14 cellular contexts compared by ENCODE assay signal in genomic region chr15:59885832-59886231, GRCh38.
A peak's percentile ranks its signal among the peaks of the same experiment; 100 is the strongest.
DNase-seq lines count a peak whose midpoint lies in the region; ATAC-seq, FAIRE-seq and TF ChIP-seq lines count a peak whose summit lies in the region.
"Had no signal": no experiment of that assay in that cellular context is flagged by ENCODE, and none has a peak within 500 bp of the region (broad histone marks: within the 10 kb centered on the region; RNA-seq: fewer than 3 reads in every experiment).

No MANE protein-coding gene starts in this region.

- H3K4me3 ChIP-seq in A549 (no peak overlapping the region), epithelial cell of esophagus (ENCODE audit: low read length) (no peak overlapping the region), tibial artery (no peak overlapping the region)
- no peak overlapping the region for H3K4me3 ChIP-seq in CD8-positive, alpha-beta memory T cell (ENCODE audit: low read length)
- H3K4me3 ChIP-seq: spleen had no signal

- peak; percentile 32 to 43; a peak in 2 of 6 replicates for ATAC-seq in A549

- DNase-seq in A549 (ENCODE audit: low read depth in 1 of 2, low spot score in 1 of 2) (no peak), HTR-8/SVneo (ENCODE audit: insufficient read length, low spot score) (peak; percentile 37), NCI-H510A treated with DMSO at 0.1 percent for 48 hours (lab: John Stamatoyannopoulos, UW) (peak; percentile 73), epithelial cell of esophagus (ENCODE audit: low read depth) (peak; percentile 96), posterior vena cava (ENCODE audit: low spot score) (no peak), tibial artery (no peak)
- no peak for DNase-seq in central memory CD4-positive, alpha-beta T cell
- no peak for DNase-seq in CD8-positive, alpha-beta memory T cell
- DNase-seq: activated CD4-positive, alpha-beta T cell treated with anti-CD3 and anti-CD28 coated beads, Interleukin-2, amount 50 U/mL, for 48 hours; spleen; stimulated activated naive CD4-positive, alpha-beta T cell treated with Interleukin-2 at 50 U/mL for 16 hours had no signal

- peaks cover 0 to 4% (median 0%) of the 10 kb centered on the region in 5 donors for H3K9me3 Mint-ChIP-seq in CD8-positive, alpha-beta memory T cell

- no peaks in the 10 kb centered on the region for H3K4me1 ChIP-seq in A549
- H3K4me1 ChIP-seq in CD8-positive, alpha-beta memory T cell (ENCODE audit: insufficient read depth, low read length): no peaks in the 10 kb centered on the region
- no peaks in the 10 kb centered on the region for H3K4me1 ChIP-seq in tibial artery
- H3K4me1 ChIP-seq: spleen had no signal

- H3K36me3 Mint-ChIP-seq in CD8-positive, alpha-beta memory T cell: no peaks in the 10 kb centered on the region
- H3K36me3 Mint-ChIP-seq: memory B cell had no signal

- peaks cover 9 to 53% of the 10 kb centered on the region in 2 donors for H3K27me3 Mint-ChIP-seq in CD8-positive, alpha-beta memory T cell

- H3K27ac ChIP-seq in A549 (no peak overlapping the region), tibial artery (no peak overlapping the region)
- no peak overlapping the region for H3K27ac ChIP-seq in CD8-positive, alpha-beta memory T cell (ENCODE audit: low read depth, low read length)
- H3K27ac ChIP-seq: spleen had no signal

- TF ChIP-seq POLR2A in A549 (IDR thresholded peaks at IDR 0.05; ENCODE audit: low read length): no peak

- no peak overlapping the region for H3K27ac Mint-ChIP-seq in CD8-positive, alpha-beta memory T cell
- H3K27ac Mint-ChIP-seq: memory B cell had no signal

- intact Hi-C loops in posterior vena cava (cut with DNase I): no loop called here
- intact Hi-C loops in tibial artery (cut with DNase I; ENCODE audit: low total_unique reads): no loop called here

- TF ChIP-seq CTCF in A549 (IDR thresholded peaks at IDR 0.05): no peak
- TF ChIP-seq CTCF in epithelial cell of esophagus (IDR thresholded peaks at IDR 0.05; ENCODE audit: insufficient read depth, low read depth, low read length, missing control alignments): peak; percentile 12
- TF ChIP-seq CTCF in tibial artery (IDR thresholded peaks at IDR 0.05): no peak

- peaks cover 0 to 3% (median 0%) of the 10 kb centered on the region in 3 donors for H3K4me1 Mint-ChIP-seq in CD8-positive, alpha-beta memory T cell
- H3K4me1 Mint-ChIP-seq: memory B cell had no signal

- H3K4me2 ChIP-seq in A549: no peak overlapping the region

- no peak for TF ChIP-seq RAD21 in A549 (conservative IDR thresholded peaks at IDR 0.05 in 1 of 2, IDR thresholded peaks at IDR 0.05 in 1 of 2)

- POLR2A ChIA-PET in A549 (lab: Yijun Ruan, JAX): interaction anchor here (0.6 to 0.7 kb wide), 2 partner anchors 8 to 241 kb away, joined by 3 read pairs; no protein-coding TSS in a partner anchor
- POLR2A ChIA-PET in CD8-positive, alpha-beta memory T cell (lab: Charles Lee): no interaction called here

- 15% methylated on average over 7 of the region's 7 CpGs for WGBS in A549 (ENCODE audit: missing lambda C conversion rate)

- no peak overlapping the region for H3K4me3 Mint-ChIP-seq in CD8-positive, alpha-beta memory T cell
- H3K4me3 Mint-ChIP-seq: memory B cell had no signal

- FAIRE-seq in A549 (lab: Jason Lieb, UNC) (no peak), HTR-8/SVneo (lab: Jason Lieb, UNC) (no peak)
- FAIRE-seq: frontal cortex, GM12892 had no signal

- H3K9me3 ChIP-seq in A549 (no peaks in the 10 kb centered on the region), tibial artery (no peaks in the 10 kb centered on the region)
- H3K9me3 ChIP-seq in CD8-positive, alpha-beta memory T cell (ENCODE audit: low read length): no peaks in the 10 kb centered on the region

- CTCF ChIA-PET in A549 (lab: Yijun Ruan, JAX): interaction anchor here (0.6 to 1.1 kb wide), 2 partner anchors 129 to 184 kb away, joined by 3 to 5 read pairs; no protein-coding TSS in a partner anchor
- CTCF ChIA-PET in CD8-positive, alpha-beta memory T cell (lab: Charles Lee): no interaction called here

- no peaks in the 10 kb centered on the region for H3K36me3 ChIP-seq in CD8-positive, alpha-beta memory T cell (ENCODE audit: insufficient read depth, low read length)
- no peaks in the 10 kb centered on the region for H3K36me3 ChIP-seq in tibial artery
- H3K36me3 ChIP-seq: spleen had no signal

- TF ChIP-seq EP300 in A549 (IDR thresholded peaks at IDR 0.05): no peak

- no peaks in the 10 kb centered on the region for H3K27me3 ChIP-seq in CD8-positive, alpha-beta memory T cell (ENCODE audit: insufficient read depth, low read length, poor library complexity, severe bottlenecking)
- no peaks in the 10 kb centered on the region for H3K27me3 ChIP-seq in tibial artery

TF ChIP-seq in A549, 52 proteins besides CTCF, POLR2A, EP300 and RAD21:
- TF ChIP-seq SREBF2 (IDR thresholded peaks at IDR 0.05): no peak
- TF ChIP-seq MAX (IDR thresholded peaks at IDR 0.05): no peak
- no peak for TF ChIP-seq HOXB13 (CRISPR knock-in tag; IDR thresholded peaks at IDR 0.05; ENCODE audit: low read depth)
- TF ChIP-seq FOSB (CRISPR knock-in tag; IDR thresholded peaks at IDR 0.05): no peak
- no peak for TF ChIP-seq CHD2 (IDR thresholded peaks at IDR 0.05; ENCODE audit: low read length, partially characterized antibody)
- no peak for TF ChIP-seq HOXB5 (CRISPR knock-in tag; IDR thresholded peaks at IDR 0.05)
- no peak for TF ChIP-seq CEBPB (IDR thresholded peaks at IDR 0.05)
- no peak for TF ChIP-seq POLR2AphosphoS2 (conservative IDR thresholded peaks at IDR 0.05; ENCODE audit: low read length)
- TF ChIP-seq MYC (IDR thresholded peaks at IDR 0.05; ENCODE audit: borderline replicate concordance, low read length): no peak
- TF ChIP-seq JUN (IDR thresholded peaks at IDR 0.05): no peak
- TF ChIP-seq USF2 (IDR thresholded peaks at IDR 0.05): no peak
- no peak for TF ChIP-seq REST (IDR thresholded peaks at IDR 0.05)
- no peak for TF ChIP-seq MAFK (IDR thresholded peaks at IDR 0.05; ENCODE audit: partially characterized antibody)
- TF ChIP-seq CHD4 (IDR thresholded peaks at IDR 0.05; ENCODE audit: borderline replicate concordance): no peak
- no peak for TF ChIP-seq FOSL2 (IDR thresholded peaks at IDR 0.05)
- no peak for TF ChIP-seq FOSL2 (CRISPR knock-in tag; IDR thresholded peaks at IDR 0.05)
- no peak for TF ChIP-seq JUNB (IDR thresholded peaks at IDR 0.05)
- no peak for TF ChIP-seq HES2 (IDR thresholded peaks at IDR 0.05)

Comparison
In these comparisons a context has a peak if more than half of its experiments do, and no peak if none do; other contexts are left out.
1. DNase-seq: peak in HTR-8/SVneo (single experiment), NCI-H510A treated with DMSO at 0.1 percent for 48 hours (single experiment) and epithelial cell of esophagus (single experiment); none in A549 (0 of 2), central memory CD4-positive, alpha-beta T cell (single experiment), posterior vena cava (single experiment), CD8-positive, alpha-beta memory T cell (0 of 5) and tibial artery (0 of 2).